Comparison of ENCODE assay signal across 28 cellular contexts in genomic region chr9:97944612-97945011, GRCh38. TPM values are rescaled to one million over a fixed set of nuclear protein-coding genes. Genes with fewer than 3 reads are reported as not detected.
"Had no signal": no experiment of that assay in that cellular context is flagged by ENCODE, and none has a peak within 500 bp of the region (broad histone marks: within the 10 kb centered on the region; RNA-seq: fewer than 3 reads in every experiment).

No MANE protein-coding gene starts in this region.

- DNase-seq: activated B cell treated with CpG ODN at 0.5 μM for 24 hours; activated CD4-positive, alpha-beta memory T cell treated with anti-CD3 and anti-CD28 coated beads for 36 hours; activated CD4-positive, alpha-beta T cell treated with anti-CD3 and anti-CD28 coated beads for 48 hours; activated CD4-positive, alpha-beta T cell treated with anti-CD3 and anti-CD28 coated beads, Interleukin-2, amount 10 ng/mL, durations not matched to agents 7 days and 5 days; activated CD4-positive, alpha-beta T cell treated with anti-CD3 and anti-CD28 coated beads, Interleukin-2, amount 50 U/mL, for 4 hours; activated CD4-positive, CD25-positive, alpha-beta regulatory T cell treated with anti-CD3 and anti-CD28 coated beads, Interleukin-2, amount 50 U/mL, for 72 hours; activated CD8-positive, alpha-beta memory T cell treated with anti-CD3 and anti-CD28 coated beads, Interleukin-2, amount 50 U/mL, for 4 hours; activated CD8-positive, alpha-beta T cell treated with anti-CD3 and anti-CD28 coated beads for 36 hours; activated effector memory CD4-positive, alpha-beta T cell treated with Interleukin-2 at 50 U/mL for 16 hours; activated gamma-delta T cell; activated naive CD4-positive, alpha-beta T cell treated with anti-CD3 and anti-CD28 coated beads, Interleukin-2, amount 10 ng/mL, durations not matched to agents 7 days and 5 days; activated naive CD4-positive, alpha-beta T cell treated with Interleukin-2 at 50 U/mL for 16 hours; activated naive CD8-positive, alpha-beta T cell treated with anti-CD3 and anti-CD28 coated beads, Interleukin-2, amount 10 ng/mL, durations not matched to agents 7 days and 5 days; activated naive CD8-positive, alpha-beta T cell treated with anti-CD3 and anti-CD28 coated beads, Interleukin-2, amount 50 U/mL, for 24 hours; activated T-cell treated with anti-CD3 and anti-CD28 coated beads, Interleukin-2, amount 50 U/mL, for 24 hours; activated T-cell treated with anti-CD3 and anti-CD28 coated beads, Interleukin-2, amount 50 U/mL, for 48 hours; amygdala; anterior cingulate cortex; caudate nucleus; cerebellar nuclear complex; T-helper 2 cell; T-helper 9 cell had no signal

- FAIRE-seq: bronchial epithelial cell, TTC549 had no signal

- H3K9me3 ChIP-seq: ascending aorta had no signal

- H3K27me3 ChIP-seq: ascending aorta had no signal

- H3K27ac ChIP-seq: ascending aorta, cardiac muscle cell, VCaP had no signal

- H3K36me3 ChIP-seq: ascending aorta, cardiac muscle cell had no signal

- ATAC-seq: activated CD8-positive, alpha-beta T cell treated with anti-CD3 and anti-CD28 coated beads for 36 hours; activated naive CD8-positive, alpha-beta T cell treated with anti-CD3 and anti-CD28 coated beads, Interleukin-2, amount 50 U/mL, for 24 hours had no signal

- H3K4me1 ChIP-seq: ascending aorta had no signal

- H3K4me3 ChIP-seq: ascending aorta, cardiac muscle cell had no signal

RNA-seq across cellular contexts. Expression of gene HEMGN, which starts 6.6 kb away (rescaled TPM):
- total RNA-seq: ascending aorta, bronchial epithelial cell, cardiac muscle cell, chondrocyte had no signal
- polyA plus RNA-seq: cardiac muscle cell had no signal
